In genomic region chr22:17778412-17778976, GRCh38 we compare ENCODE assay signal across 1 cellular context.
TF ChIP-seq lines count a peak whose summit lies in the region.

No MANE protein-coding gene starts in this region.

TF ChIP-seq in IMR-90, 13 proteins besides CTCF, POLR2A, EP300 and RAD21:
- TF ChIP-seq BHLHE40 (IDR thresholded peaks at IDR 0.05; ENCODE audit: low read depth, low read length) = no peak
- TF ChIP-seq NFE2L2 (IDR thresholded peaks at IDR 0.05; ENCODE audit: low read depth, low read length) = no peak
- TF ChIP-seq MXI1 (IDR thresholded peaks at IDR 0.05; ENCODE audit: borderline replicate concordance, low read depth, low read length) = no peak
- no peak for TF ChIP-seq MAZ (IDR thresholded peaks at IDR 0.05; ENCODE audit: borderline replicate concordance, low read depth, low read length)
- no peak for TF ChIP-seq FOS (IDR thresholded peaks at IDR 0.05; ENCODE audit: low read depth, low read length)
- TF ChIP-seq SMC3 (IDR thresholded peaks at IDR 0.05; ENCODE audit: low read depth, low read length) = no peak
- no peak for TF ChIP-seq RFX5 (IDR thresholded peaks at IDR 0.05; ENCODE audit: low read depth, low read length)
- no peak for TF ChIP-seq RCOR1 (IDR thresholded peaks at IDR 0.05; ENCODE audit: insufficient replicate concordance, low read length)
- no peak for TF ChIP-seq CHD1 (IDR thresholded peaks at IDR 0.05; ENCODE audit: low read depth, low read length)
